ENCODE assay signal across 1 cellular context in genomic region chr19:3762501-3763459, GRCh38.
TF ChIP-seq lines count a peak whose summit lies in the region.

Gene MRPL54 (plus strand): TSS chr19:3762682. CDS start chr19:3762701, 19 bp downstream.

TF ChIP-seq in HepG2, 621 proteins besides CTCF, POLR2A, EP300 and RAD21 (continued from another document and continues in another):
- 0 out of 2 replicates have a peak, but pooled peaks have one; percentile 26 for TF ChIP-seq E2F1 (CRISPR knock-in tag; IDR thresholded peaks at IDR 0.05)
- TF ChIP-seq NFE2 (CRISPR knock-in tag; IDR thresholded peaks at IDR 0.05), result no peak
- TF ChIP-seq ZNF775 (CRISPR knock-in tag; IDR thresholded peaks at IDR 0.05; ENCODE audit: borderline replicate concordance), result no peak
- TF ChIP-seq HNRNPUL1 (IDR thresholded peaks at IDR 0.05; ENCODE audit: low read depth, low read length), result no peak
- no peak for TF ChIP-seq ZNF850 (CRISPR knock-in tag; conservative IDR thresholded peaks at IDR 0.05)
- peak; percentile 73 for TF ChIP-seq GMEB2 (CRISPR knock-in tag; IDR thresholded peaks at IDR 0.05; ENCODE audit: low read depth)
- TF ChIP-seq CENPX (CRISPR knock-in tag; IDR thresholded peaks at IDR 0.05), result no peak
- TF ChIP-seq ZNF740 (CRISPR knock-in tag; IDR thresholded peaks at IDR 0.05), result no peak
- no peak for TF ChIP-seq ATAD3A (CRISPR knock-in tag; IDR thresholded peaks at IDR 0.05)
- TF ChIP-seq TFAP4 (IDR thresholded peaks at IDR 0.05; ENCODE audit: borderline replicate concordance, low read depth), result no peak
- peak; percentile 93 for TF ChIP-seq ELF1 (CRISPR knock-in tag; IDR thresholded peaks at IDR 0.05)
- TF ChIP-seq ZBTB40 (IDR thresholded peaks at IDR 0.05), result no peak
- TF ChIP-seq ZBTB40 (CRISPR knock-in tag; IDR thresholded peaks at IDR 0.05), result no peak
- TF ChIP-seq JARID2 (CRISPR knock-in tag; IDR thresholded peaks at IDR 0.05; ENCODE audit: insufficient replicate concordance), result no peak
- no peak; the same call in 1 of the 2 replicates for TF ChIP-seq SP5 (CRISPR knock-in tag; IDR thresholded peaks at IDR 0.05; ENCODE audit: borderline replicate concordance, low read depth)
- TF ChIP-seq ELF3 (CRISPR knock-in tag; IDR thresholded peaks at IDR 0.05), result peak; percentile 76
- TF ChIP-seq SP2 (CRISPR knock-in tag; IDR thresholded peaks at IDR 0.05), result no peak
- peak; percentile 74; the same call in 1 of the 2 replicates for TF ChIP-seq ZNF788 (CRISPR knock-in tag; IDR thresholded peaks at IDR 0.05; ENCODE audit: borderline replicate concordance)
- TF ChIP-seq SSRP1 (CRISPR knock-in tag; IDR thresholded peaks at IDR 0.05), result no peak
- no peak for TF ChIP-seq SOX5 (CRISPR knock-in tag; IDR thresholded peaks at IDR 0.05; ENCODE audit: borderline replicate concordance)
- no peak for TF ChIP-seq SP4 (CRISPR knock-in tag; IDR thresholded peaks at IDR 0.05)
- TF ChIP-seq HBP1 (CRISPR knock-in tag; IDR thresholded peaks at IDR 0.05; ENCODE audit: low read depth), result 0 out of 2 replicates have a peak, but pooled peaks have one; percentile 71
- no peak for TF ChIP-seq ZNF709 (CRISPR knock-in tag; IDR thresholded peaks at IDR 0.05)
- TF ChIP-seq POLR2AphosphoS5 (IDR thresholded peaks at IDR 0.05; ENCODE audit: low read depth, low read length), result peak; percentile 91
- no peak for TF ChIP-seq ZFYVE20 (CRISPR knock-in tag; IDR thresholded peaks at IDR 0.05; ENCODE audit: borderline replicate concordance, low read depth)
- no peak for TF ChIP-seq FOXJ3 (CRISPR knock-in tag; IDR thresholded peaks at IDR 0.05; ENCODE audit: borderline replicate concordance)
- peak in 1 of 2 experiments; percentile 10; a peak in 1 of 4 replicates for TF ChIP-seq HMGXB4 (CRISPR knock-in tag; IDR thresholded peaks at IDR 0.05; ENCODE audit: borderline replicate concordance in 1 of 2, low read depth in 1 of 2)
- TF ChIP-seq ZFY (CRISPR knock-in tag; IDR thresholded peaks at IDR 0.05), result peak; percentile 71
- TF ChIP-seq SMAD9 (CRISPR knock-in tag; IDR thresholded peaks at IDR 0.05), result no peak
- no peak for TF ChIP-seq DNMT1 (CRISPR knock-in tag; IDR thresholded peaks at IDR 0.05)
- TF ChIP-seq KDM4B (CRISPR knock-in tag; IDR thresholded peaks at IDR 0.05), result no peak
- peak; percentile 80; the same call in 1 of the 2 replicates for TF ChIP-seq ELF4 (CRISPR knock-in tag; IDR thresholded peaks at IDR 0.05; ENCODE audit: borderline replicate concordance)
- TF ChIP-seq ZNF557 (CRISPR knock-in tag; IDR thresholded peaks at IDR 0.05), result no peak
- 0 out of 2 replicates have a peak, but pooled peaks have one; percentile 38 for TF ChIP-seq ZNF569 (CRISPR knock-in tag; IDR thresholded peaks at IDR 0.05; ENCODE audit: borderline replicate concordance)
- no peak; the same call in 1 of the 2 replicates for TF ChIP-seq ZNF563 (CRISPR knock-in tag; IDR thresholded peaks at IDR 0.05)
- TF ChIP-seq NKX3-1 (CRISPR knock-in tag; IDR thresholded peaks at IDR 0.05), result no peak
- peak; percentile 59; the same call in 1 of the 2 replicates for TF ChIP-seq ZNF350 (CRISPR knock-in tag; IDR thresholded peaks at IDR 0.05; ENCODE audit: borderline replicate concordance, low read depth)
- no peak for TF ChIP-seq ZFP1 (CRISPR knock-in tag; IDR thresholded peaks at IDR 0.05)
- TF ChIP-seq TRAFD1 (CRISPR knock-in tag; IDR thresholded peaks at IDR 0.05; ENCODE audit: borderline replicate concordance), result no peak
- TF ChIP-seq RBM22 (optimal IDR thresholded peaks at IDR 0.05; ENCODE audit: low read length), result no peak
- no peak for TF ChIP-seq KLF13 (CRISPR knock-in tag; IDR thresholded peaks at IDR 0.05)
- TF ChIP-seq SIN3A (IDR thresholded peaks at IDR 0.05; ENCODE audit: borderline replicate concordance, low read depth, low read length), result peak; percentile 57; the same call in 1 of the 2 replicates
- no peak for TF ChIP-seq ZNF10 (CRISPR knock-in tag; IDR thresholded peaks at IDR 0.05; ENCODE audit: borderline replicate concordance, low read depth)
- no peak for TF ChIP-seq ATF7-NPFF (CRISPR knock-in tag; IDR thresholded peaks at IDR 0.05; ENCODE audit: low read depth)
- TF ChIP-seq TBL1XR1 (IDR thresholded peaks at IDR 0.05; ENCODE audit: borderline replicate concordance, low read length, partially characterized antibody), result peak; percentile 58
- peak; percentile 80; the same call in 1 of the 2 replicates for TF ChIP-seq KDM5B (CRISPR knock-in tag; IDR thresholded peaks at IDR 0.05; ENCODE audit: borderline replicate concordance)
